11 cellular contexts compared by ENCODE assay signal in genomic region chr7:105112440-105113418, GRCh38.
DNase-seq lines count a peak whose midpoint lies in the region; ATAC-seq and TF ChIP-seq lines count a peak whose summit lies in the region.
"Had no signal": no experiment of that assay in that cellular context is flagged by ENCODE, and none has a peak within 500 bp of the region (broad histone marks: within the 10 kb centered on the region; RNA-seq: fewer than 3 reads in every experiment).

No MANE protein-coding gene starts in this region.

- peak; percentile 30 for ATAC-seq in activated CD4-positive, alpha-beta T cell treated with anti-CD3 and anti-CD28 coated beads for 36 hours
- no peak for ATAC-seq in activated naive CD8-positive, alpha-beta T cell treated with anti-CD3 and anti-CD28 coated beads, Interleukin-2, amount 10 ng/mL, durations not matched to agents 7 days and 5 days (ENCODE audit: low read depth)
- peak; percentile 76 for ATAC-seq in left lung
- ATAC-seq in stimulated activated effector memory CD8-positive, alpha-beta T cell treated with anti-CD3 and anti-CD28 coated beads, Interleukin-12 subunit alpha, Interleukin-12 subunit beta, amount 100 ng/mL, for 72 hours = no peak
- ATAC-seq in HG02610 (IDR thresholded peaks at IDR 0.05; ENCODE audit: unreplicated experiment) = no peak

- no peak for TF ChIP-seq CTCF in left lung (IDR thresholded peaks at IDR 0.05)

- peak overlapping the region; percentile 69 for H3K27ac Mint-ChIP-seq in activated CD4-positive, alpha-beta T cell treated with anti-CD3 and anti-CD28 coated beads for 36 hours
- H3K27ac Mint-ChIP-seq in activated naive CD8-positive, alpha-beta T cell treated with anti-CD3 and anti-CD28 coated beads, Interleukin-2, amount 10 ng/mL, durations not matched to agents 7 days and 5 days = peak overlapping the region; percentile 70
- peak overlapping the region; percentile 85 for H3K27ac Mint-ChIP-seq in stimulated activated effector memory CD8-positive, alpha-beta T cell treated with anti-CD3 and anti-CD28 coated beads, Interleukin-12 subunit alpha, Interleukin-12 subunit beta, amount 100 ng/mL, for 72 hours

- intact Hi-C loops in activated CD4-positive, alpha-beta T cell treated with anti-CD3 and anti-CD28 coated beads for 36 hours (cut with DNase I, micrococcal nuclease) = no loop called here
- intact Hi-C loops in left lung (cut with DNase I) = no loop called here

- peaks cover 10% of the 10 kb centered on the region for H3K4me1 Mint-ChIP-seq in activated CD4-positive, alpha-beta T cell treated with anti-CD3 and anti-CD28 coated beads for 36 hours
- H3K4me1 Mint-ChIP-seq in activated naive CD8-positive, alpha-beta T cell treated with anti-CD3 and anti-CD28 coated beads, Interleukin-2, amount 10 ng/mL, durations not matched to agents 7 days and 5 days = peaks cover 6% of the 10 kb centered on the region
- peaks cover 16% of the 10 kb centered on the region for H3K4me1 Mint-ChIP-seq in stimulated activated effector memory CD8-positive, alpha-beta T cell treated with anti-CD3 and anti-CD28 coated beads, Interleukin-12 subunit alpha, Interleukin-12 subunit beta, amount 100 ng/mL, for 72 hours

- CTCF ChIA-PET in activated CD4-positive, alpha-beta T cell treated with anti-CD3 and anti-CD28 coated beads for 36 hours (lab: Charles Lee) = interaction anchor here (0.7 to 1.0 kb wide), 2 partner anchors 24 to 140 kb away, joined by 3 read pairs; no protein-coding TSS in a partner anchor

- no peak overlapping the region for H3K4me3 Mint-ChIP-seq in activated CD4-positive, alpha-beta T cell treated with anti-CD3 and anti-CD28 coated beads for 36 hours
- H3K4me3 Mint-ChIP-seq in activated naive CD8-positive, alpha-beta T cell treated with anti-CD3 and anti-CD28 coated beads, Interleukin-2, amount 10 ng/mL, durations not matched to agents 7 days and 5 days = no peak overlapping the region
- no peak overlapping the region for H3K4me3 Mint-ChIP-seq in stimulated activated effector memory CD8-positive, alpha-beta T cell treated with anti-CD3 and anti-CD28 coated beads, Interleukin-12 subunit alpha, Interleukin-12 subunit beta, amount 100 ng/mL, for 72 hours

- peaks cover 69% of the 10 kb centered on the region for H3K36me3 Mint-ChIP-seq in activated CD4-positive, alpha-beta T cell treated with anti-CD3 and anti-CD28 coated beads for 36 hours (ENCODE audit: low read depth)
- H3K36me3 Mint-ChIP-seq in activated naive CD8-positive, alpha-beta T cell treated with anti-CD3 and anti-CD28 coated beads, Interleukin-2, amount 10 ng/mL, durations not matched to agents 7 days and 5 days = peaks cover 49% of the 10 kb centered on the region
- peaks cover 100% of the 10 kb centered on the region for H3K36me3 Mint-ChIP-seq in stimulated activated effector memory CD8-positive, alpha-beta T cell treated with anti-CD3 and anti-CD28 coated beads, Interleukin-12 subunit alpha, Interleukin-12 subunit beta, amount 100 ng/mL, for 72 hours

- H3K9me3 Mint-ChIP-seq in activated CD4-positive, alpha-beta T cell treated with anti-CD3 and anti-CD28 coated beads for 36 hours (ENCODE audit: low read depth) = no peaks in the 10 kb centered on the region
- peaks cover 6% of the 10 kb centered on the region for H3K9me3 Mint-ChIP-seq in activated naive CD8-positive, alpha-beta T cell treated with anti-CD3 and anti-CD28 coated beads, Interleukin-2, amount 10 ng/mL, durations not matched to agents 7 days and 5 days
- H3K9me3 Mint-ChIP-seq in stimulated activated effector memory CD8-positive, alpha-beta T cell treated with anti-CD3 and anti-CD28 coated beads, Interleukin-12 subunit alpha, Interleukin-12 subunit beta, amount 100 ng/mL, for 72 hours = no peaks in the 10 kb centered on the region

- no peak for DNase-seq in activated CD4-positive, alpha-beta T cell treated with anti-CD3 and anti-CD28 coated beads for 36 hours
- DNase-seq in activated CD4-positive, alpha-beta T cell treated with anti-CD3 and anti-CD28 coated beads for 1 hour = no peak
- DNase-seq in activated naive CD8-positive, alpha-beta T cell treated with anti-CD3 and anti-CD28 coated beads, Interleukin-2, amount 10 ng/mL, durations not matched to agents 7 days and 5 days = no peak
- peak in 1 of 2 donors; percentile 42 for DNase-seq in left lung
- no peak for DNase-seq in stimulated activated effector memory CD8-positive, alpha-beta T cell treated with anti-CD3 and anti-CD28 coated beads, Interleukin-12 subunit alpha, Interleukin-12 subunit beta, amount 100 ng/mL, for 72 hours (ENCODE audit: low spot score in 2 of 2)
- DNase-seq in effector CD8-positive, alpha-beta T cell (lab: John Stamatoyannopoulos, UW) = no peak
- no peak for DNase-seq in SK-N-DZ (ENCODE audit: low spot score)
- DNase-seq: EL, HCEC 1CT, NCI-H1105 treated with DMSO at 0.1 percent for 48 hours had no signal

- no peaks in the 10 kb centered on the region for H3K9me3 ChIP-seq in left lung

- no peaks in the 10 kb centered on the region for H3K27me3 ChIP-seq in left lung

- H3K4me3 ChIP-seq in left lung = no peak overlapping the region

- POLR2A ChIA-PET in activated CD4-positive, alpha-beta T cell treated with anti-CD3 and anti-CD28 coated beads for 36 hours (lab: Charles Lee) = interaction anchor here (0.6 kb wide), 2 partner anchors 9 to 229 kb away, joined by 3 to 6 read pairs; no protein-coding TSS in a partner anchor
- POLR2A ChIA-PET in activated naive CD8-positive, alpha-beta T cell treated with anti-CD3 and anti-CD28 coated beads, Interleukin-2, amount 10 ng/mL, durations not matched to agents 7 days and 5 days (lab: Charles Lee) = no interaction called here

- H3K36me3 ChIP-seq in left lung = peaks cover 6 to 75% of the 10 kb centered on the region in 2 donors

- H3K27ac ChIP-seq in left lung = no peak overlapping the region

- no peaks in the 10 kb centered on the region for H3K27me3 Mint-ChIP-seq in activated CD4-positive, alpha-beta T cell treated with anti-CD3 and anti-CD28 coated beads for 36 hours
- H3K27me3 Mint-ChIP-seq in activated naive CD8-positive, alpha-beta T cell treated with anti-CD3 and anti-CD28 coated beads, Interleukin-2, amount 10 ng/mL, durations not matched to agents 7 days and 5 days = no peaks in the 10 kb centered on the region

- H3K4me1 ChIP-seq in left lung = peaks cover 0 to 13% of the 10 kb centered on the region in 2 donors

Comparison
In these comparisons a context has a peak if more than half of its experiments do, and no peak if none do; other contexts are left out.
1. ATAC-seq: peak in activated CD4-positive, alpha-beta T cell treated with anti-CD3 and anti-CD28 coated beads for 36 hours (single experiment) and left lung (single experiment); none in activated naive CD8-positive, alpha-beta T cell treated with anti-CD3 and anti-CD28 coated beads, Interleukin-2, amount 10 ng/mL, durations not matched to agents 7 days and 5 days (single experiment), stimulated activated effector memory CD8-positive, alpha-beta T cell treated with anti-CD3 and anti-CD28 coated beads, Interleukin-12 subunit alpha, Interleukin-12 subunit beta, amount 100 ng/mL, for 72 hours (single experiment) and HG02610 (single experiment).
2. Peak in every context shown above with its lines, with median percentiles within 50 percentile points of each other: H3K27ac Mint-ChIP-seq.